Comparison of ENCODE assay signal across 11 cellular contexts in the genomic region with DNA sequence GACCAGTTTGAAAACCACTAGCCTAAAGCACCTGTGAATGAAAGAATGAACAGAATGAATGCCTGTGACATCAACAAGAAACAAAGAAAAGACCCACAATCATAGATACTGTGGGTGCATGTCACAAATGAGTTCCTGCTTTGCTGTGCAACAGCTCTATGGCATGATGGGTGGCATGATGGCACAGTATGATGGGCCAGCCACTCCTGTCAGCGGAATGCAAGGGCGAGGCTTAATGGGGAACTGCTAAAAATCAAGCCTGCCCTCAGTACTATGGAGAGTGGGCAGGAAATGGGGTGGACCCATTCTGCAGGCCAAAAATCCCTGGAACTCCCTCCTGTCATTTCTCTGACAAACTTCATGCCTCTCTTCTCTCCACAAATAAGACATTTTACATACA.
DNase-seq lines count a peak whose midpoint lies in the region; ATAC-seq and TF ChIP-seq lines count a peak whose summit lies in the region.
"Had no signal": no experiment of that assay in that cellular context is flagged by ENCODE, and none has a peak within 500 bp of the region (broad histone marks: within the 10 kb centered on the region; RNA-seq: fewer than 3 reads in every experiment).

No MANE protein-coding gene starts in this region.

- H3K4me1 ChIP-seq in CD8-positive, alpha-beta T cell (ENCODE audit: insufficient read depth, low read length): peaks cover 34% of the 10 kb centered on the region
- H3K4me1 ChIP-seq in PC-3 (ENCODE audit: insufficient read depth, low read length): peaks cover 21% of the 10 kb centered on the region

- H3K9me3 ChIP-seq in CD8-positive, alpha-beta T cell (ENCODE audit: low read length): no peaks in the 10 kb centered on the region
- no peaks in the 10 kb centered on the region for H3K9me3 ChIP-seq in PC-3 (ENCODE audit: low read length)

- no peaks in the 10 kb centered on the region for H3K79me2 ChIP-seq in PC-3 (ENCODE audit: low read length)

- H3K27ac Mint-ChIP-seq in CD8-positive, alpha-beta T cell: peak overlapping the region; percentile 91

- peaks cover 78% of the 10 kb centered on the region for H3K4me1 Mint-ChIP-seq in CD8-positive, alpha-beta T cell (ENCODE audit: low read depth)

- H2AFZ ChIP-seq in PC-3 (ENCODE audit: low read length): no peak overlapping the region

- H3K36me3 Mint-ChIP-seq in CD8-positive, alpha-beta T cell: peaks cover 9% of the 10 kb centered on the region

- no peaks in the 10 kb centered on the region for H3K9me3 Mint-ChIP-seq in CD8-positive, alpha-beta T cell

- no peaks in the 10 kb centered on the region for H3K27me3 ChIP-seq in CD8-positive, alpha-beta T cell (ENCODE audit: insufficient read depth, low read length)
- H3K27me3 ChIP-seq in PC-3 (ENCODE audit: low read length): no peaks in the 10 kb centered on the region

- TF ChIP-seq CTCF in CD8-positive, alpha-beta T cell (IDR thresholded peaks at IDR 0.05): no peak
- TF ChIP-seq CTCF in PC-3 (conservative IDR thresholded peaks at IDR 0.05; ENCODE audit: low read depth, low read length): no peak

- DNase-seq in CD8-positive, alpha-beta T cell: no peak
- DNase-seq in PC-3 (no peak), sciatic nerve (ENCODE audit: low spot score) (peak; percentile 17), NCI-H82 (lab: John Stamatoyannopoulos, UW) (no peak), pons (ENCODE audit: low spot score) (no peak), medulla oblongata (ENCODE audit: extremely low spot score) (no peak)
- DNase-seq in activated T-cell treated with anti-CD3 and anti-CD28 coated beads, Interleukin-2, amount 50 U/mL, for 48 hours: no peak
- DNase-seq: DMS53, GF-D8 had no signal

- intact Hi-C loops in CD8-positive, alpha-beta T cell (cut with DNase I, micrococcal nuclease): no loop called here
- intact Hi-C loops in PC-3 (cut with micrococcal nuclease): no loop called here
- intact Hi-C loops in sciatic nerve (cut with DNase I): no loop called here

- no TSS peak for BruUV-seq in PC-3 (replicated peaks; lab: Mats Ljungman, UMichigan)

- no peak for ATAC-seq in CD8-positive, alpha-beta T cell
- peak; percentile 37; the same call in 1 of the 2 replicates for ATAC-seq in PC-3
- ATAC-seq in esophagus mucosa: peak; percentile 51
- no peak for ATAC-seq in sciatic nerve

- H3K9me2 ChIP-seq in PC-3 (replicated peaks; ENCODE audit: low read length): no peaks in the 10 kb centered on the region

- no peaks in the 10 kb centered on the region for H3K36me3 ChIP-seq in CD8-positive, alpha-beta T cell (ENCODE audit: insufficient read depth, low read length)
- no peaks in the 10 kb centered on the region for H3K36me3 ChIP-seq in PC-3 (ENCODE audit: low read depth, low read length)

- no peak overlapping the region for H3K9ac ChIP-seq in PC-3 (ENCODE audit: low read length)

- H3K4me3 ChIP-seq in CD8-positive, alpha-beta T cell (ENCODE audit: low read depth, low read length): no peak overlapping the region
- H3K4me3 ChIP-seq in PC-3 (ENCODE audit: low read length): no peak overlapping the region

- H3K27me3 Mint-ChIP-seq in CD8-positive, alpha-beta T cell (ENCODE audit: low read depth): no peaks in the 10 kb centered on the region

- no peaks in the 10 kb centered on the region for H4K20me1 ChIP-seq in PC-3 (ENCODE audit: low read length)

- no peak overlapping the region for H3K27ac ChIP-seq in CD8-positive, alpha-beta T cell (ENCODE audit: low read depth, low read length)
- H3K27ac ChIP-seq in PC-3 (ENCODE audit: low read length): no peak overlapping the region
- H3K27ac ChIP-seq: 22Rv1 had no signal

- CTCF ChIA-PET in CD8-positive, alpha-beta T cell (lab: Charles Lee): interaction anchor here (0.9 to 2.6 kb wide), 2 partner anchors 8 to 69 kb away, joined by 3 to 8 read pairs; no protein-coding TSS in a partner anchor
- CTCF ChIA-PET in PC-3 (lab: Charles Lee): no interaction called here

- H3F3A ChIP-seq in PC-3 (ENCODE audit: low read length, unreplicated experiment): no peaks in the 10 kb centered on the region

- H3K4me3 Mint-ChIP-seq in CD8-positive, alpha-beta T cell: no peak overlapping the region

- POLR2A ChIA-PET in CD8-positive, alpha-beta T cell (lab: Charles Lee): no interaction called here
- POLR2A ChIA-PET in PC-3 (lab: Charles Lee; ENCODE audit: unreplicated experiment): no interaction called here

- no peak overlapping the region for H3K4me2 ChIP-seq in PC-3 (ENCODE audit: low read length)

Comparison
In these comparisons a context has a peak if more than half of its experiments do, and no peak if none do; other contexts are left out.
1. ATAC-seq: peak in PC-3 (single experiment) and esophagus mucosa (single experiment); none in CD8-positive, alpha-beta T cell (single experiment) and sciatic nerve (single experiment).